14 cellular contexts compared by ENCODE assay signal in genomic region chr11:116035972-116036371, GRCh38.
A peak's percentile ranks its signal among the peaks of the same experiment; 100 is the strongest.
DNase-seq lines count a peak whose midpoint lies in the region; ATAC-seq and TF ChIP-seq lines count a peak whose summit lies in the region.
"Had no signal": no experiment of that assay in that cellular context is flagged by ENCODE, and none has a peak within 500 bp of the region (broad histone marks: within the 10 kb centered on the region; RNA-seq: fewer than 3 reads in every experiment).

No MANE protein-coding gene starts in this region.

- no peaks in the 10 kb centered on the region for H3K4me1 ChIP-seq in mucosa of descending colon (ENCODE audit: low read depth)
- H3K4me1 ChIP-seq in gastroesophageal sphincter, result no peaks in the 10 kb centered on the region

- intact Hi-C loops in mucosa of descending colon (cut with DNase I, micrococcal nuclease), result no loop called here

- no peak overlapping the region for H3K4me3 ChIP-seq in WERI-Rb-1 (ENCODE audit: low read depth, low read length)
- no peak overlapping the region for H3K4me3 ChIP-seq in mucosa of descending colon
- no peak overlapping the region for H3K4me3 ChIP-seq in gastroesophageal sphincter
- H3K4me3 ChIP-seq: neural progenitor cell had no signal

- H3K27ac ChIP-seq in WERI-Rb-1 (peak overlapping the region; percentile 93), gastroesophageal sphincter (no peak overlapping the region)
- H3K27ac ChIP-seq: neural progenitor cell had no signal

- ATAC-seq in GM21529 (IDR thresholded peaks at IDR 0.05; ENCODE audit: unreplicated experiment) (no peak), mucosa of descending colon (no peak), gastroesophageal sphincter (no peak)
- ATAC-seq: activated CD4-positive, CD25-positive, alpha-beta regulatory T cell treated with anti-CD3 and anti-CD28 coated beads, Interleukin-2, amount 50 U/mL, for 24 hours; right cardiac atrium had no signal

- H3K27me3 ChIP-seq in WERI-Rb-1 (ENCODE audit: insufficient read depth, low read depth, severe bottlenecking) (no peaks in the 10 kb centered on the region), gastroesophageal sphincter (peaks cover 10% of the 10 kb centered on the region)
- H3K27me3 ChIP-seq: neural progenitor cell had no signal

- 33 to 47% methylated on average over 1 to 4 of the region's 5 CpGs for whole genome bisulfite sequencing in gastroesophageal sphincter (ENCODE audit: low coverage in 1 of 2), 2 donors

- H3K9me3 ChIP-seq in WERI-Rb-1 (ENCODE audit: severe bottlenecking) (no peaks in the 10 kb centered on the region), mucosa of descending colon (no peaks in the 10 kb centered on the region), gastroesophageal sphincter (no peaks in the 10 kb centered on the region)

- TF ChIP-seq CTCF in WERI-Rb-1 (IDR thresholded peaks at IDR 0.05; ENCODE audit: low read depth, low read length) (no peak), mucosa of descending colon (IDR thresholded peaks at IDR 0.05) (no peak), gastroesophageal sphincter (IDR thresholded peaks at IDR 0.05) (no peak)

- no peak for TF ChIP-seq POLR2A in gastroesophageal sphincter (IDR thresholded peaks at IDR 0.05)

- no peaks in the 10 kb centered on the region for H3K36me3 ChIP-seq in WERI-Rb-1
- no peaks in the 10 kb centered on the region for H3K36me3 ChIP-seq in mucosa of descending colon (ENCODE audit: low read depth)
- H3K36me3 ChIP-seq in gastroesophageal sphincter, result no peaks in the 10 kb centered on the region
- H3K36me3 ChIP-seq: neural progenitor cell had no signal

- TF ChIP-seq EP300 in gastroesophageal sphincter (IDR thresholded peaks at IDR 0.05), result no peak

- DNase-seq in DMS53 treated with DMSO at 0.1 percent for 48 hours (lab: John Stamatoyannopoulos, UW; ENCODE audit: unreplicated experiment) (peak; percentile 98), NCI-H1436 (lab: John Stamatoyannopoulos, UW) (peak; percentile 93), NCI-H345 (lab: John Stamatoyannopoulos, UW) (peak; percentile 94), WERI-Rb-1 (peak; percentile 97), germinal center (ENCODE audit: low spot score) (no peak), mucosa of descending colon (no peak)
- DNase-seq: activated gamma-delta T cell; right cardiac atrium; stimulated activated CD4-positive, alpha-beta T cell treated with anti-CD3 and anti-CD28 coated beads, Interleukin-1b, Interleukin-23, amount 100 ng/mL, for 48 hours; T-helper 2 cell had no signal

Comparison
In these comparisons a context has a peak if more than half of its experiments do, and no peak if none do; other contexts are left out.
1. DNase-seq: peak in DMS53 treated with DMSO at 0.1 percent for 48 hours (single experiment), NCI-H1436 (single experiment), NCI-H345 (single experiment) and WERI-Rb-1 (single experiment); none in germinal center (single experiment) and mucosa of descending colon (0 of 3).